8 cellular contexts compared by ENCODE assay signal in genomic region chr9:127972316-127972871, GRCh38. TPM values are rescaled to one million over a fixed set of nuclear protein-coding genes. Genes with fewer than 3 reads are reported as not detected.
DNase-seq lines count a peak whose midpoint lies in the region; ATAC-seq and TF ChIP-seq lines count a peak whose summit lies in the region.

No MANE protein-coding gene starts in this region.

- H3K27ac ChIP-seq in coronary artery: peak overlapping the region; percentile 27 to 90
- peak overlapping the region; percentile 88 to 99 (median 94) for H3K27ac ChIP-seq in tibial nerve

- H3K4me3 ChIP-seq in coronary artery: peak overlapping the region; percentile 53
- H3K4me3 ChIP-seq in mucosa of descending colon: no peak overlapping the region
- H3K4me3 ChIP-seq in tibial nerve: peak overlapping the region in 3 of 4 donors; percentile 7 to 14 (median 10)

- no peak for TF ChIP-seq POLR2A in tibial nerve (IDR thresholded peaks at IDR 0.05)
- TF ChIP-seq POLR2A in GM18505 (IDR thresholded peaks at IDR 0.05; ENCODE audit: borderline replicate concordance, extremely low read depth, insufficient read depth, insufficient read length): no peak

- H3K36me3 ChIP-seq in mucosa of descending colon (ENCODE audit: low read depth) (no peaks in the 10 kb centered on the region), tibial nerve (no peaks in the 10 kb centered on the region)

- ATAC-seq in mucosa of descending colon (no peak), GM18505 (IDR thresholded peaks at IDR 0.05; ENCODE audit: unreplicated experiment) (no peak)

- DNase-seq in activated CD8-positive, alpha-beta memory T cell treated with anti-CD3 and anti-CD28 coated beads, Interleukin-2, amount 50 U/mL, for 48 hours: peak; percentile 63
- DNase-seq in activated CD8-positive, alpha-beta memory T cell treated with anti-CD3 and anti-CD28 coated beads, Interleukin-2, amount 50 U/mL, for 4 hours: no peak
- DNase-seq in coronary artery (ENCODE audit: low spot score) (peak; percentile 75), mucosa of descending colon (peak in 2 of 3 donors; percentile 41 to 64), tibial nerve (ENCODE audit: low spot score in 2 of 2) (no peak), NCI-H748 (lab: John Stamatoyannopoulos, UW; ENCODE audit: unreplicated experiment) (no peak), NCI-H2227 (lab: John Stamatoyannopoulos, UW; ENCODE audit: unreplicated experiment) (no peak)

- H3K9me3 ChIP-seq in mucosa of descending colon: no peaks in the 10 kb centered on the region
- no peaks in the 10 kb centered on the region for H3K9me3 ChIP-seq in tibial nerve

- no peaks in the 10 kb centered on the region for H3K27me3 ChIP-seq in tibial nerve

- TF ChIP-seq CTCF in coronary artery (IDR thresholded peaks at IDR 0.05): no peak
- no peak for TF ChIP-seq CTCF in mucosa of descending colon (IDR thresholded peaks at IDR 0.05)
- no peak for TF ChIP-seq CTCF in tibial nerve (IDR thresholded peaks at IDR 0.05)

- peaks cover 98% of the 10 kb centered on the region for H3K4me1 ChIP-seq in mucosa of descending colon (ENCODE audit: low read depth)
- H3K4me1 ChIP-seq in tibial nerve: peaks cover 3 to 100% (median 100%) of the 10 kb centered on the region in 4 donors

- intact Hi-C loops in mucosa of descending colon (cut with DNase I, micrococcal nuclease): no loop called here

- TF ChIP-seq EP300 in tibial nerve (IDR thresholded peaks at IDR 0.05): no peak

- whole genome bisulfite sequencing in tibial nerve, 2 donors: 49 to 50% methylated on average over 5 to 10 of the region's 10 CpGs

RNA-seq across cellular contexts. Expression of gene EEIG1, which starts 8.4 kb away (rescaled TPM):
- total RNA-seq in mucosa of descending colon (100 to 1,000 TPM; 127 to 168 (median 144) TPM), tibial nerve (10 to 100 TPM; 33.9 to 53.8 (median 50.2) TPM)

RNA-seq across cellular contexts. Expression of gene DPM2, which starts 34.7 kb away (rescaled TPM):
- total RNA-seq in mucosa of descending colon (10 to 100 TPM; 23.0 to 30.4 (median 29.4) TPM), tibial nerve (10 to 100 TPM in 3 of 4 donors, 1 to 10 TPM in 1; 9.0 to 21.9 (median 14.7) TPM)

RNA-seq across cellular contexts. Expression of gene PIP5KL1, which starts 41.8 kb away (rescaled TPM):
- 1 to 10 TPM in 2 of 3 donors, under 1 TPM in 1; 0.58 to 1.9 (median 1.1) TPM for total RNA-seq in mucosa of descending colon
- under 1 TPM in 1 of 4 donors, not detected in 3; 0.59 TPM for total RNA-seq in tibial nerve

RNA-seq across cellular contexts. Expression of gene ST6GALNAC4, which starts 55.6 kb away (rescaled TPM):
- total RNA-seq in mucosa of descending colon: 10 to 100 TPM; 31.0 to 39.2 (median 37.2) TPM
- 10 to 100 TPM; 23.9 to 70.5 (median 37.0) TPM for total RNA-seq in tibial nerve

Comparison
In these comparisons a context has a peak if more than half of its experiments do, and no peak if none do; other contexts are left out.
1. DNase-seq: peak in activated CD8-positive, alpha-beta memory T cell treated with anti-CD3 and anti-CD28 coated beads, Interleukin-2, amount 50 U/mL, for 48 hours (single experiment), coronary artery (single experiment) and mucosa of descending colon (2 of 3); none in activated CD8-positive, alpha-beta memory T cell treated with anti-CD3 and anti-CD28 coated beads, Interleukin-2, amount 50 U/mL, for 4 hours (single experiment), tibial nerve (0 of 2), NCI-H748 (single experiment) and NCI-H2227 (single experiment).